1 cellular context compared by ENCODE assay signal in genomic region chr1:44740179-44740617, GRCh38.
TF ChIP-seq lines count a peak whose summit lies in the region.

No MANE protein-coding gene starts in this region.

TF ChIP-seq in IMR-90, 13 proteins besides CTCF, POLR2A, EP300 and RAD21:
- TF ChIP-seq RFX5 (IDR thresholded peaks at IDR 0.05; ENCODE audit: low read depth, low read length) (no peak), ELK1 (IDR thresholded peaks at IDR 0.05; ENCODE audit: borderline replicate concordance, low read depth, low read length) (no peak), BHLHE40 (IDR thresholded peaks at IDR 0.05; ENCODE audit: low read depth, low read length) (no peak), RCOR1 (IDR thresholded peaks at IDR 0.05; ENCODE audit: insufficient replicate concordance, low read length) (no peak), FOS (IDR thresholded peaks at IDR 0.05; ENCODE audit: low read depth, low read length) (no peak), NFE2L2 (IDR thresholded peaks at IDR 0.05; ENCODE audit: low read depth, low read length) (no peak), MAFK (IDR thresholded peaks at IDR 0.05; ENCODE audit: low read depth, low read length) (no peak), CHD1 (IDR thresholded peaks at IDR 0.05; ENCODE audit: low read depth, low read length) (no peak), MAZ (IDR thresholded peaks at IDR 0.05; ENCODE audit: borderline replicate concordance, low read depth, low read length) (no peak)
- TF ChIP-seq, protein P1, sequence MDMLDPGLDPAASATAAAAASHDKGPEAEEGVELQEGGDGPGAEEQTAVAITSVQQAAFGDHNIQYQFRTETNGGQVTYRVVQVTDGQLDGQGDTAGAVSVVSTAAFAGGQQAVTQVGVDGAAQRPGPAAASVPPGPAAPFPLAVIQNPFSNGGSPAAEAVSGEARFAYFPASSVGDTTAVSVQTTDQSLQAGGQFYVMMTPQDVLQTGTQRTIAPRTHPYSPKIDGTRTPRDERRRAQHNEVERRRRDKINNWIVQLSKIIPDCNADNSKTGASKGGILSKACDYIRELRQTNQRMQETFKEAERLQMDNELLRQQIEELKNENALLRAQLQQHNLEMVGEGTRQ (IDR thresholded peaks at IDR 0.05; ENCODE audit: low read depth, low read length), result no peak
